In genomic region chr3:3851621-3852323, GRCh38 we compare ENCODE assay signal across 15 cellular contexts. TPM values are rescaled to one million over a fixed set of nuclear protein-coding genes. Genes with fewer than 3 reads are reported as not detected.
DNase-seq lines count a peak whose midpoint lies in the region; ATAC-seq and TF ChIP-seq lines count a peak whose summit lies in the region.
"Had no signal": no experiment of that assay in that cellular context is flagged by ENCODE, and none has a peak within 500 bp of the region (broad histone marks: within the 10 kb centered on the region; RNA-seq: fewer than 3 reads in every experiment).

No MANE protein-coding gene starts in this region.

- no peak overlapping the region for H3K4me3 Mint-ChIP-seq in neural progenitor cell
- no peak overlapping the region for H3K4me3 Mint-ChIP-seq in immature natural killer cell
- H3K4me3 Mint-ChIP-seq: neural crest cell had no signal

- no peaks in the 10 kb centered on the region for H3K27me3 ChIP-seq in neural progenitor cell
- H3K27me3 ChIP-seq in colonic mucosa = no peaks in the 10 kb centered on the region
- H3K27me3 ChIP-seq: breast epithelium had no signal

- H3K36me3 Mint-ChIP-seq in neural progenitor cell (peaks cover 11% of the 10 kb centered on the region), immature natural killer cell (no peaks in the 10 kb centered on the region)

- intact Hi-C loops in colonic mucosa (cut with DNase I) = no loop called here

- H3K4me1 Mint-ChIP-seq in neural progenitor cell = peaks cover 47% of the 10 kb centered on the region
- H3K4me1 Mint-ChIP-seq in immature natural killer cell = no peaks in the 10 kb centered on the region

- no peaks in the 10 kb centered on the region for H3K9me3 ChIP-seq in neural progenitor cell (ENCODE audit: low read depth)
- H3K9me3 ChIP-seq in colonic mucosa = no peaks in the 10 kb centered on the region
- H3K9me3 ChIP-seq: breast epithelium had no signal

- H3K9me3 Mint-ChIP-seq in neural progenitor cell (no peaks in the 10 kb centered on the region), immature natural killer cell (no peaks in the 10 kb centered on the region)
- H3K9me3 Mint-ChIP-seq: neural crest cell had no signal

- H3F3A ChIP-seq in neural progenitor cell (ENCODE audit: low read depth) = peaks cover 10% of the 10 kb centered on the region

- DNase-seq in neural progenitor cell (ENCODE audit: low spot score) (peak; percentile 4), colonic mucosa (no peak), immature natural killer cell (no peak), A172 (ENCODE audit: low spot score) (no peak)
- DNase-seq: activated T-cell treated with anti-CD3 and anti-CD28 coated beads for 4 hours; islet precursor cell; NCI-H1694; PC-3; stimulated activated CD4-positive, alpha-beta T cell treated with anti-CD3 and anti-CD28 coated beads, Interleukin-12 subunit alpha, Interleukin-12 subunit beta, amount 100 ng/mL, for 4 hours; T1000 had no signal

- H4K20me1 ChIP-seq in neural progenitor cell (ENCODE audit: low read depth) = peaks cover 21% of the 10 kb centered on the region

- ATAC-seq in GM18909 (IDR thresholded peaks at IDR 0.05; ENCODE audit: poor library complexity, unreplicated experiment) = peak; percentile 96
- peak; percentile 93 for ATAC-seq in GM21619 (IDR thresholded peaks at IDR 0.05; ENCODE audit: unreplicated experiment)
- ATAC-seq in HG03159 (IDR thresholded peaks at IDR 0.05; ENCODE audit: unreplicated experiment) = peak; percentile 95
- ATAC-seq: PC-3 had no signal

- H3K4me3 ChIP-seq in neural progenitor cell = no peak overlapping the region
- no peak overlapping the region for H3K4me3 ChIP-seq in colonic mucosa
- H3K4me3 ChIP-seq: breast epithelium had no signal

- H3K4me1 ChIP-seq in neural progenitor cell = peaks cover 60% of the 10 kb centered on the region
- H3K4me1 ChIP-seq in colonic mucosa = no peaks in the 10 kb centered on the region
- H3K4me1 ChIP-seq: breast epithelium had no signal

- no peak overlapping the region for H3K4me2 ChIP-seq in neural progenitor cell

- H3K36me3 ChIP-seq in neural progenitor cell = no peaks in the 10 kb centered on the region
- no peaks in the 10 kb centered on the region for H3K36me3 ChIP-seq in colonic mucosa
- H3K36me3 ChIP-seq: breast epithelium had no signal

- H3K27me3 Mint-ChIP-seq in neural progenitor cell (ENCODE audit: insufficient read depth, low read depth) (no peaks in the 10 kb centered on the region), immature natural killer cell (ENCODE audit: low read depth in 3 of 3) (peaks cover 0 to 2% (median 0%) of the 10 kb centered on the region in 3 donors)

- peak overlapping the region; percentile 43 for H3K27ac Mint-ChIP-seq in neural progenitor cell
- H3K27ac Mint-ChIP-seq in immature natural killer cell = no peak overlapping the region

- peaks cover 9% of the 10 kb centered on the region for H3K79me2 ChIP-seq in neural progenitor cell (ENCODE audit: low read depth)

- H3K9ac ChIP-seq in neural progenitor cell (no peak overlapping the region), colonic mucosa (ENCODE audit: low read depth in 2 of 2, low read length in 2 of 2) (no peak overlapping the region)

- no peak overlapping the region for H3K27ac ChIP-seq in neural progenitor cell
- H3K27ac ChIP-seq in colonic mucosa = no peak overlapping the region
- H3K27ac ChIP-seq: breast epithelium had no signal

- H2AFZ ChIP-seq in neural progenitor cell (replicated peaks) = no peak overlapping the region

- TF ChIP-seq CTCF in neural progenitor cell (IDR thresholded peaks at IDR 0.05) (no peak), colonic mucosa (IDR thresholded peaks at IDR 0.05) (no peak)

RNA-seq across cellular contexts. Expression of gene LRRN1, which starts 52.5 kb away (rescaled TPM):
- total RNA-seq in neural progenitor cell (ENCODE audit: low replicate concordance) (57.9 and 68.8 TPM in 2 replicates), colonic mucosa (under 1 TPM; 0.24 to 0.74 TPM)
- under 1 TPM in 2 of 3 donors, not detected in 1; 0.30 to 0.84 TPM for polyA plus RNA-seq in immature natural killer cell
- 2.1 and 7.7 TPM in 2 replicates for total RNA-seq in A172 (2014; rRNA removed; shearing (Covaris generic))
- total RNA-seq: PC-3 had no signal
